ENCODE assay signal across 15 cellular contexts in the genomic region with DNA sequence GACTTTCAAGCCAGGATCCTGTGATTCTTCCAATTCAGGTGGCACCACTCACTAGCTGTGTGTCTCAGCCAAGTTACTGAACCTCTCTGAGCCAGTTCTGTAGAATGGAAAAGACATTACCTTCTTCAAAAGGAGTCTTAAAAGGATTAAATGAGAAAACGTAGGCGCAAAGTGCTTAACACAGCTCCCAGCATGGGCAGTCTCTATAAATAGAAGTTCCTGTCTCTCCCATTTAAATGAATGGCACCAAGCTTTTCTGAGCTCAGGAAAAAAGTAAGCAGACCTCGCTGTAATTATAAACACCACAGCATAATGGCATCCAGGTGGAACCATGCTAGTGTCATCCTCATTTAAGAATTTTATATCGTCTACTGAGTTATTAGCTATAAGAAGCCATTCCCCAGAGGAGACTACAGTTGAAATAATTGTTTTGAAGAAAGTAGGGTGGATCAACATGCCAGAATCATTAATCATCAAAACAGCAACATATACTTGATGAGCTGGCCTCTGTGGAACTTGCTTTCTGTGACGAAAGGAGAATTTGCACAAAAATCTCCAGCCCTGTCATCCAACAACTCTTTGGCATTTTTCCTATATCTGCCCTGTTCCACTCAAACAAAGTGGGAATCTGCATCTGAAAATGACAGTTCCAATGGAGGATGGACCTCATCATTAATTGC.
A peak's percentile ranks its signal among the peaks of the same experiment; 100 is the strongest.
DNase-seq lines count a peak whose midpoint lies in the region; ATAC-seq and TF ChIP-seq lines count a peak whose summit lies in the region.
"Had no signal": no experiment of that assay in that cellular context is flagged by ENCODE, and none has a peak within 500 bp of the region (broad histone marks: within the 10 kb centered on the region; RNA-seq: fewer than 3 reads in every experiment).

No MANE protein-coding gene starts in this region.

- BruUV-seq in Calu3 (replicated peaks; lab: Mats Ljungman, UMichigan), result no TSS peak

- TF ChIP-seq CTCF in Calu3 (IDR thresholded peaks at IDR 0.05; ENCODE audit: unreplicated experiment), result no peak
- TF ChIP-seq CTCF in omental fat pad (IDR thresholded peaks at IDR 0.05), result no peak

- intact Hi-C loops in Calu3 (cut with micrococcal nuclease; ENCODE audit: unreplicated experiment), result no loop called here

- H3K4me1 Mint-ChIP-seq in Calu3 (ENCODE audit: low read depth, unreplicated experiment), result peaks cover 9% of the 10 kb centered on the region
- H3K4me1 Mint-ChIP-seq: memory B cell; stimulated activated memory B cell treated with anti-CD40 and anti-IgM and Interleukin-4, amounts not matched to agents 10 μg/mL and 1 μg/mL and 100 μg/mL, for 72 hours had no signal

- DNase-seq in Calu3 (peak; percentile 22), NCI-H460 (ENCODE audit: extremely low read depth, low read depth) (peak; percentile 78), dermis blood vessel endothelial cell (peak; percentile 82), omental fat pad (ENCODE audit: low spot score) (no peak), cerebellar cortex (ENCODE audit: low spot score) (no peak)
- no peak for DNase-seq in activated CD8-positive, alpha-beta memory T cell treated with anti-CD3 and anti-CD28 coated beads for 24 hours
- DNase-seq: activated T-cell treated with anti-CD3 and anti-CD28 coated beads, Interleukin-2, amount 50 U/mL, for 72 hours; DND-41; effector memory CD4-positive, alpha-beta T cell; Karpas-422; spleen had no signal

- no peaks in the 10 kb centered on the region for H3K36me3 Mint-ChIP-seq in Calu3 (ENCODE audit: insufficient read depth, unreplicated experiment)
- H3K36me3 Mint-ChIP-seq: memory B cell; stimulated activated memory B cell treated with anti-CD40 and anti-IgM and Interleukin-4, amounts not matched to agents 10 μg/mL and 1 μg/mL and 100 μg/mL, for 72 hours had no signal

- no peaks in the 10 kb centered on the region for H3K9me3 Mint-ChIP-seq in Calu3 (ENCODE audit: low read depth, unreplicated experiment)
- H3K9me3 Mint-ChIP-seq: activated T-cell treated with anti-CD3 and anti-CD28 coated beads, Interleukin-2, amount 50 U/mL, for 72 hours; memory B cell; stimulated activated memory B cell treated with anti-CD40 and anti-IgM and Interleukin-4, amounts not matched to agents 10 μg/mL and 1 μg/mL and 100 μg/mL, for 72 hours had no signal

- no peak overlapping the region for H3K4me3 Mint-ChIP-seq in Calu3 (ENCODE audit: low read depth, unreplicated experiment)
- H3K4me3 Mint-ChIP-seq: activated T-cell treated with anti-CD3 and anti-CD28 coated beads, Interleukin-2, amount 50 U/mL, for 72 hours; memory B cell; stimulated activated memory B cell treated with anti-CD40 and anti-IgM and Interleukin-4, amounts not matched to agents 10 μg/mL and 1 μg/mL and 100 μg/mL, for 72 hours had no signal

- CTCF ChIA-PET in Calu3 (lab: Charles Lee), result interaction anchor here (0.6 to 1.5 kb wide), 4 partner anchors 10 to 1873 kb away, joined by 3 to 7 read pairs (median 4); no protein-coding TSS in a partner anchor

- H3K27me3 Mint-ChIP-seq in Calu3 (ENCODE audit: unreplicated experiment), result peaks cover 23% of the 10 kb centered on the region
- H3K27me3 Mint-ChIP-seq: stimulated activated memory B cell treated with anti-CD40 and anti-IgM and Interleukin-4, amounts not matched to agents 10 μg/mL and 1 μg/mL and 100 μg/mL, for 72 hours had no signal

- H3K27ac Mint-ChIP-seq in Calu3 (ENCODE audit: unreplicated experiment), result no peak overlapping the region
- H3K27ac Mint-ChIP-seq: activated T-cell treated with anti-CD3 and anti-CD28 coated beads, Interleukin-2, amount 50 U/mL, for 72 hours; memory B cell; stimulated activated memory B cell treated with anti-CD40 and anti-IgM and Interleukin-4, amounts not matched to agents 10 μg/mL and 1 μg/mL and 100 μg/mL, for 72 hours had no signal

- ATAC-seq in omental fat pad (ENCODE audit: low FRiP score), result peak; percentile 60
- ATAC-seq in GM18519 (IDR thresholded peaks at IDR 0.05; ENCODE audit: low FRiP score, unreplicated experiment), result no peak
- no peak for ATAC-seq in GM21367 (IDR thresholded peaks at IDR 0.05; ENCODE audit: unreplicated experiment)
- ATAC-seq: activated T-cell treated with anti-CD3 and anti-CD28 coated beads, Interleukin-2, amount 50 U/mL, for 72 hours; stimulated activated memory B cell treated with anti-CD40 and anti-IgM and Interleukin-4, amounts not matched to agents 10 μg/mL and 1 μg/mL and 100 μg/mL, for 72 hours had no signal

Comparison
In these comparisons a context has a peak if more than half of its experiments do, and no peak if none do; other contexts are left out.
1. DNase-seq: peak in Calu3 (single experiment), NCI-H460 (single experiment) and dermis blood vessel endothelial cell (single experiment); none in omental fat pad (single experiment), activated CD8-positive, alpha-beta memory T cell treated with anti-CD3 and anti-CD28 coated beads for 24 hours (single experiment) and cerebellar cortex (single experiment).